In the genomic region with DNA sequence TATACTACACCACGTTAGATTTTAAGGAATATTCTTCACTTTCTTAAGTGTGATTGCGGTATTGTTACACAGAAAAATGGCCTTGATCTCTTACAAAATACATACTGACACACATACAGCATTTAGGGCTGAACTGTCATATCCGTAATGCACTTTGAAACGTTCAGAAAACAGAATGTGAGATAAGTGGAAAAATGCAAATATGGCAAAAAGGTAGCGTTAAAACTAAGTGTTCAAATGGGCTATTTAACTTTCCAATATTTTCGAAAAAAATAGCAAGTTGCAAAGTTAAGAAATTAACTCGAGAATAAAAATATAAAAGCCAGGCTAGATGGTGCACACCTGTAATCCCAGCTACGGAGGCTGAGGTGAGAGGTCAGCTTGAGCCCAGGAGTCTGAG, we compare ENCODE assay signal across 9 cellular contexts. TPM values are rescaled to one million over a fixed set of nuclear protein-coding genes. Genes with fewer than 3 reads are reported as not detected.
A peak's percentile ranks its signal among the peaks of the same experiment; 100 is the strongest.
DNase-seq lines count a peak whose midpoint lies in the region; ATAC-seq and TF ChIP-seq lines count a peak whose summit lies in the region.
"Had no signal": no experiment of that assay in that cellular context is flagged by ENCODE, and none has a peak within 500 bp of the region (broad histone marks: within the 10 kb centered on the region; RNA-seq: fewer than 3 reads in every experiment).

No MANE protein-coding gene starts in this region.

- H3K9me3 ChIP-seq in MG63 (peaks cover 3% of the 10 kb centered on the region; the same call in 1 of the 2 replicates), SJCRH30 (replicated peaks) (peaks cover 9% of the 10 kb centered on the region; the same call in 1 of the 2 replicates)

- H3K9me3 Mint-ChIP-seq in osteocyte (ENCODE audit: unreplicated experiment), result no peaks in the 10 kb centered on the region

- peaks cover 2% of the 10 kb centered on the region for H3K36me3 Mint-ChIP-seq in osteocyte (ENCODE audit: unreplicated experiment)

- no peaks in the 10 kb centered on the region for H3K27me3 Mint-ChIP-seq in osteocyte (ENCODE audit: unreplicated experiment)

- TF ChIP-seq CTCF in BJ (IDR thresholded peaks at IDR 0.05; ENCODE audit: insufficient read depth, low read depth, low read length), result no peak
- TF ChIP-seq CTCF in dorsolateral prefrontal cortex (IDR thresholded peaks at IDR 0.05 in 54 of 56, conservative IDR thresholded peaks at IDR 0.05 in 2 of 56; ENCODE audit: low read depth in 1 of 56, partially characterized antibody in 56 of 56), result no peak
- TF ChIP-seq CTCF in osteocyte (IDR thresholded peaks at IDR 0.05), result no peak

- H3K27me3 ChIP-seq in BJ (ENCODE audit: control insufficient read depth, insufficient read depth, low read length) (no peaks in the 10 kb centered on the region), MG63 (no peaks in the 10 kb centered on the region), dorsolateral prefrontal cortex (no peaks in the 10 kb centered on the region), SJCRH30 (no peaks in the 10 kb centered on the region)

- H3K4me3 ChIP-seq in BJ (ENCODE audit: low read depth, low read length) (peak overlapping the region; percentile 58), MG63 (peak overlapping the region; percentile 85), dorsolateral prefrontal cortex (peak overlapping the region in 58 of 59 donors; percentile 54 to 84 (median 73)), SJCRH30 (no peak overlapping the region; the same call in 1 of the 2 replicates)

- no peak for ATAC-seq in GM18502 (IDR thresholded peaks at IDR 0.05; ENCODE audit: poor library complexity, unreplicated experiment)

- CTCF ChIA-PET in BJ (lab: Yijun Ruan, JAX), result no interaction called here

- H3K27ac ChIP-seq in dorsolateral prefrontal cortex (peak overlapping the region in 58 of 59 donors; percentile 85 to 100 (median 98)), SJCRH30 (no peak overlapping the region)

- POLR2A ChIA-PET in BJ (lab: Charles Lee), result no interaction called here

- peaks cover 25% of the 10 kb centered on the region for H3K4me1 Mint-ChIP-seq in osteocyte (ENCODE audit: unreplicated experiment)

- H3K27ac Mint-ChIP-seq in osteocyte (ENCODE audit: unreplicated experiment), result peak overlapping the region; percentile 96

- H3K4me3 Mint-ChIP-seq in osteocyte (ENCODE audit: unreplicated experiment), result peak overlapping the region; percentile 82

- no peaks in the 10 kb centered on the region for H3K4me1 ChIP-seq in SJCRH30

- no peak for DNase-seq in BJ (ENCODE audit: low read depth)
- no peak for DNase-seq in MG63
- no peak for DNase-seq in dorsolateral prefrontal cortex
- no peak for DNase-seq in osteocyte (ENCODE audit: extremely low spot score, unreplicated experiment)
- no peak for DNase-seq in SJCRH30
- no peak for DNase-seq in NCI-H774 (lab: John Stamatoyannopoulos, UW)
- no peak for DNase-seq in foreskin melanocyte
- DNase-seq: NCI-H1048 had no signal

- intact Hi-C loops in dorsolateral prefrontal cortex (cut with DNase I), result loop anchor here in 1 of 2 donors (10.0 kb wide), 3 partner anchors 183 to 727 kb away; a partner anchor contains a TSS

- H3K36me3 ChIP-seq in BJ (ENCODE audit: control insufficient read depth, insufficient read depth, low read length), result no peaks in the 10 kb centered on the region
- peaks cover 13% of the 10 kb centered on the region for H3K36me3 ChIP-seq in MG63
- H3K36me3 ChIP-seq in SJCRH30, result peaks cover 2% of the 10 kb centered on the region; the same call in 1 of the 2 replicates

RNA-seq across cellular contexts. Expression of a gene that starts 1.7 kb away (rescaled TPM):
- polyA plus RNA-seq in BJ (2011; rRNA removed), result 4.0 and 8.6 TPM in 2 replicates
- polyA minus RNA-seq in BJ (2011; rRNA and poly(A)+ RNA removed), result 6.4 and 9.2 TPM in 2 replicates
- total RNA-seq in MG63 (2014; rRNA removed; shearing (Covaris generic); ENCODE audit: low replicate concordance), result 12.2 and 13.2 TPM in 2 replicates
- total RNA-seq in dorsolateral prefrontal cortex (100 to 1,000 TPM in 3 of 120 experiments, 10 to 100 TPM in 117; 44.4 to 121 (median 75.2) TPM), osteocyte (16.1 and 16.5 TPM in 2 replicates)
- 15.9 and 17.6 TPM in 2 replicates for total RNA-seq in SJCRH30 (2014; rRNA removed; shearing (Covaris generic))
